8 cellular contexts compared by ENCODE assay signal in genomic region chr16:30183961-30184429, GRCh38. TPM values are rescaled to one million over a fixed set of nuclear protein-coding genes. Genes with fewer than 3 reads are reported as not detected.
DNase-seq lines count a peak whose midpoint lies in the region; ATAC-seq and TF ChIP-seq lines count a peak whose summit lies in the region.

No MANE protein-coding gene starts in this region.

- intact Hi-C loops in posterior vena cava (cut with DNase I), result no loop called here

- H3K4me3 ChIP-seq in AG04449 (ENCODE audit: low read depth, low read length), result peak overlapping the region; percentile 62
- H3K4me3 ChIP-seq in Karpas-422 (ENCODE audit: low read length), result peak overlapping the region; percentile 100

- CTCF ChIA-PET in AG04449 (lab: Yijun Ruan, JAX), result no interaction called here

- peaks cover 37% of the 10 kb centered on the region for H3K79me2 ChIP-seq in Karpas-422 (ENCODE audit: low read length)

- no peaks in the 10 kb centered on the region for H3K9me2 ChIP-seq in Karpas-422 (replicated peaks; ENCODE audit: insufficient read depth, low read length)

- no peaks in the 10 kb centered on the region for H3K9me3 ChIP-seq in Karpas-422 (ENCODE audit: low read length)

- no peak for TF ChIP-seq CTCF in AG04449 (IDR thresholded peaks at IDR 0.05; ENCODE audit: insufficient read depth, low read length, missing control alignments)

- peak overlapping the region; percentile 89 for H3K4me2 ChIP-seq in Karpas-422 (ENCODE audit: low read depth, low read length, poor library complexity, severe bottlenecking)

- 0 out of 2 replicates have a peak, but pooled peaks cover 3% of the 10 kb centered on the region for H4K20me1 ChIP-seq in Karpas-422 (ENCODE audit: insufficient read depth, low read depth, low read length)

- no peaks in the 10 kb centered on the region for H3K27me3 ChIP-seq in Karpas-422 (ENCODE audit: low read length)

- DNase-seq in AG04449 (ENCODE audit: low read depth, low spot score) (no peak), Karpas-422 (peak; percentile 96), posterior vena cava (ENCODE audit: low spot score) (peak; percentile 86), ureter (ENCODE audit: low spot score) (peak; percentile 62), DMS153 (lab: John Stamatoyannopoulos, UW) (no peak)
- peak; percentile 41 to 60 (median 47) for DNase-seq in activated CD8-positive, alpha-beta memory T cell treated with anti-CD3 and anti-CD28 coated beads for 48 hours (ENCODE audit: low read depth in 2 of 3, low spot score in 2 of 3)

- H3K36me3 ChIP-seq in Karpas-422 (ENCODE audit: insufficient read depth, low read length), result peaks cover 23% of the 10 kb centered on the region

- H2AFZ ChIP-seq in Karpas-422 (ENCODE audit: low read length), result no peak overlapping the region

- peaks cover 37% of the 10 kb centered on the region for H3K4me1 ChIP-seq in Karpas-422 (ENCODE audit: low read length)

- POLR2A ChIA-PET in AG04449 (lab: Yijun Ruan, JAX), result no interaction called here

- H3K27ac ChIP-seq in Karpas-422 (ENCODE audit: low read length), result peak overlapping the region; percentile 99

- peak overlapping the region; percentile 100 for H3K9ac ChIP-seq in Karpas-422 (ENCODE audit: low read length)

- ATAC-seq in GM19463 (IDR thresholded peaks at IDR 0.05; ENCODE audit: unreplicated experiment) (peak; percentile 36), esophagus mucosa (peak; percentile 24)

RNA-seq across cellular contexts. Expression of gene CORO1A, which starts 0.6 kb away (rescaled TPM):
- total RNA-seq in Karpas-422 (2014; rRNA removed; shearing (Covaris generic); ENCODE audit: low replicate concordance), result 362 and 820 TPM in 2 replicates
- 9.0 TPM for total RNA-seq in esophagus mucosa
- total RNA-seq in posterior vena cava, result 10 to 100 TPM; 38.1 to 49.8 TPM
- 24.2 TPM for total RNA-seq in ureter

RNA-seq across cellular contexts. Expression of gene BOLA2B, which starts 9.5 kb away (rescaled TPM):
- total RNA-seq in Karpas-422 (2014; rRNA removed; shearing (Covaris generic); ENCODE audit: low replicate concordance), result 98.5 and 166 TPM in 2 replicates
- total RNA-seq in esophagus mucosa (131 TPM), posterior vena cava (10 to 100 TPM; 58.8 to 60.0 TPM), ureter (82.9 TPM)

RNA-seq across cellular contexts. Expression of gene SLX1A, which starts 9.7 kb away (rescaled TPM):
- 18.3 and 101 TPM in 2 replicates for total RNA-seq in Karpas-422 (2014; rRNA removed; shearing (Covaris generic); ENCODE audit: low replicate concordance)
- 27.9 TPM for total RNA-seq in esophagus mucosa
- 10 to 100 TPM; 19.8 to 21.5 TPM for total RNA-seq in posterior vena cava
- total RNA-seq in ureter, result 36.4 TPM

RNA-seq across cellular contexts. Expression of gene SULT1A3, which starts 15.1 kb away (rescaled TPM):
- total RNA-seq in Karpas-422 (2014; rRNA removed; shearing (Covaris generic); ENCODE audit: low replicate concordance), result 7.1 and 13.8 TPM in 2 replicates
- total RNA-seq in esophagus mucosa (7.1 TPM), posterior vena cava (10 to 100 TPM; 10.0 to 12.9 TPM), ureter (28.3 TPM)

Comparison
In these comparisons a context has a peak if more than half of its experiments do, and no peak if none do; other contexts are left out.
1. DNase-seq: peak in Karpas-422 (single experiment), activated CD8-positive, alpha-beta memory T cell treated with anti-CD3 and anti-CD28 coated beads for 48 hours (3 of 3), posterior vena cava (single experiment) and ureter (single experiment); none in AG04449 (single experiment) and DMS153 (single experiment).